1 cellular context compared by ENCODE assay signal in the genomic region with DNA sequence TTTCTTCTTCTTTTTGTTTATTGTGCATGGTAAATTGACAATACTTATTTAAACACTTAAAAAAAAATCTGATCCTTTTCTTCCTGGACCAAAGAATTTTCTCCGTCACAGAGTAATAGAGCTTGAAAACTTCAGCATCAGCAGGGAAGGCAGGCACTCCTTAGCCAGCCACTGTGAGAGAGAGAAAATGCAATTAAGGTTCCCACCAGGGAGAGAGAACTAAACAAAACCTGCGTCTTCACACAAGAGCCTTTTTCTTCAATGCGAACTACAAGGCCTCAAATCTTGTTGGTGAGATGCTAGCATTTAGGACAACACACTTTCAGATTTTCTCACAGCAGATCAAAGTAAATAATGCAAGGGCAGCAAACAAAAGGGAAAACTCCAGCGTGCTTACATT.
TF ChIP-seq lines count a peak whose summit lies in the region.

No MANE protein-coding gene starts in this region.

TF ChIP-seq in WTC11, 78 proteins besides CTCF, POLR2A, EP300 and RAD21 (continued from another document):
- TF ChIP-seq, protein P1, sequence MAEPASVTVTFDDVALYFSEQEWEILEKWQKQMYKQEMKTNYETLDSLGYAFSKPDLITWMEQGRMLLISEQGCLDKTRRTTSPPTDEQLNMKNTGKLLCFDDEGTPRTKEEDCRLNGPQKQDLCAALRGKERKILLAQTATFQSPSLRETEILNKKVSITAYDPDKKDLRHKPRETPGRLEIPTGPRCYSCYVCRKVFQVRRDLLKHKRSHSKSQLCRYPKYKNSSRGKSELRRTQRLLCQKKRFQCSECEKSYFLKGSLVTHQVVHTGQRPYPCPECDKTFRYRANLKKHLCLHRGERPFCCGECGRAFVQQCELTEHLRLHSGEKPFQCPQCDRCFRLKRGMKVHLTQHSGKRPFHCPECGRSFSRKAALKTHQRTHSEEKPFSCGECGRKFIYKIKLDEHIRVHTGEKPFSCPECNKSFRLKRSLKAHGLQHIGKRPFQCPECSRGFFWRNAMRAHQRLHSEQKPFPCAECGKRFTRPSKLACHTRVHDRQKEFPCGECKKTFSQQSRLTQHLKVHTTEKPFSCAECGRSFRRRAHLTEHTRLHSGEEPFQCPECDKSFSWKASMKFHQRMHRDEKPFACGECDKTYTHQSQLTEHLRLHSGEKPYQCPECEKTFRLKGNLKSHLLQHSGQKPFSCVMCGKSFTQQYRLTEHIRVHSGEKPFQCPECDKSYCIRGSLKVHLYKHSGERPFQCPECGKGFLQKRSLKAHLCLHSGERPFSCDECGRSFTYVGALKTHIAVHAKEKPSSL (CRISPR knock-in tag; conservative IDR thresholded peaks at IDR 0.05), result no peak
- TF ChIP-seq, protein P2, sequence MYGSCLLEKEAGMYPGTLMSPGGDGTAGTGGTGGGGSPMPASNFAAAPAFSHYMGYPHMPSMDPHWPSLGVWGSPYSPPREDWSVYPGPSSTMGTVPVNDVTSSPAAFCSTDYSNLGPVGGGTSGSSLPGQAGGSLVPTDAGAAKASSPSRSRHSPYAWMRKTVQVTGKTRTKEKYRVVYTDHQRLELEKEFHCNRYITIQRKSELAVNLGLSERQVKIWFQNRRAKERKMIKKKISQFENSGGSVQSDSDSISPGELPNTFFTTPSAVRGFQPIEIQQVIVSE (CRISPR knock-in tag; IDR thresholded peaks at IDR 0.05; ENCODE audit: borderline replicate concordance), result no peak
- no peak for TF ChIP-seq CREB1 (CRISPR knock-in tag; IDR thresholded peaks at IDR 0.05)
- no peak for TF ChIP-seq TP53 (CRISPR knock-in tag; IDR thresholded peaks at IDR 0.05)
- TF ChIP-seq, protein P3, sequence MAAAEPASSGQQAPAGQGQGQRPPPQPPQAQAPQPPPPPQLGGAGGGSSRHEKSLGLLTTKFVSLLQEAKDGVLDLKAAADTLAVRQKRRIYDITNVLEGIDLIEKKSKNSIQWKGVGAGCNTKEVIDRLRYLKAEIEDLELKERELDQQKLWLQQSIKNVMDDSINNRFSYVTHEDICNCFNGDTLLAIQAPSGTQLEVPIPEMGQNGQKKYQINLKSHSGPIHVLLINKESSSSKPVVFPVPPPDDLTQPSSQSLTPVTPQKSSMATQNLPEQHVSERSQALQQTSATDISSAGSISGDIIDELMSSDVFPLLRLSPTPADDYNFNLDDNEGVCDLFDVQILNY (CRISPR knock-in tag; IDR thresholded peaks at IDR 0.05), result no peak
- TF ChIP-seq, protein P4, sequence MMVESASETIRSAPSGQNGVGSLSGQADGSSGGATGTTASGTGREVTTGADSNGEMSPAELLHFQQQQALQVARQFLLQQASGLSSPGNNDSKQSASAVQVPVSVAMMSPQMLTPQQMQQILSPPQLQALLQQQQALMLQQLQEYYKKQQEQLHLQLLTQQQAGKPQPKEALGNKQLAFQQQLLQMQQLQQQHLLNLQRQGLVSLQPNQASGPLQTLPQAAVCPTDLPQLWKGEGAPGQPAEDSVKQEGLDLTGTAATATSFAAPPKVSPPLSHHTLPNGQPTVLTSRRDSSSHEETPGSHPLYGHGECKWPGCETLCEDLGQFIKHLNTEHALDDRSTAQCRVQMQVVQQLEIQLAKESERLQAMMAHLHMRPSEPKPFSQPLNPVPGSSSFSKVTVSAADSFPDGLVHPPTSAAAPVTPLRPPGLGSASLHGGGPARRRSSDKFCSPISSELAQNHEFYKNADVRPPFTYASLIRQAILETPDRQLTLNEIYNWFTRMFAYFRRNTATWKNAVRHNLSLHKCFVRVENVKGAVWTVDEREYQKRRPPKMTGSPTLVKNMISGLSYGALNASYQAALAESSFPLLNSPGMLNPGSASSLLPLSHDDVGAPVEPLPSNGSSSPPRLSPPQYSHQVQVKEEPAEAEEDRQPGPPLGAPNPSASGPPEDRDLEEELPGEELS (CRISPR knock-in tag; IDR thresholded peaks at IDR 0.05), result no peak
- TF ChIP-seq ELF4 (CRISPR knock-in tag; IDR thresholded peaks at IDR 0.05; ENCODE audit: low read depth), result no peak
- TF ChIP-seq, protein P5, sequence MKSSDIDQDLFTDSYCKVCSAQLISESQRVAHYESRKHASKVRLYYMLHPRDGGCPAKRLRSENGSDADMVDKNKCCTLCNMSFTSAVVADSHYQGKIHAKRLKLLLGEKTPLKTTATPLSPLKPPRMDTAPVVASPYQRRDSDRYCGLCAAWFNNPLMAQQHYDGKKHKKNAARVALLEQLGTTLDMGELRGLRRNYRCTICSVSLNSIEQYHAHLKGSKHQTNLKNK (CRISPR knock-in tag; IDR thresholded peaks at IDR 0.05), result no peak
- no peak for TF ChIP-seq HMGA2 (CRISPR knock-in tag; IDR thresholded peaks at IDR 0.05)
- TF ChIP-seq ATF1 (CRISPR knock-in tag; IDR thresholded peaks at IDR 0.05), result no peak
- TF ChIP-seq, protein P6, sequence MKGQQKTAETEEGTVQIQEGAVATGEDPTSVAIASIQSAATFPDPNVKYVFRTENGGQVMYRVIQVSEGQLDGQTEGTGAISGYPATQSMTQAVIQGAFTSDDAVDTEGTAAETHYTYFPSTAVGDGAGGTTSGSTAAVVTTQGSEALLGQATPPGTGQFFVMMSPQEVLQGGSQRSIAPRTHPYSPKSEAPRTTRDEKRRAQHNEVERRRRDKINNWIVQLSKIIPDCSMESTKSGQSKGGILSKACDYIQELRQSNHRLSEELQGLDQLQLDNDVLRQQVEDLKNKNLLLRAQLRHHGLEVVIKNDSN (CRISPR knock-in tag; IDR thresholded peaks at IDR 0.05), result no peak
- no peak for TF ChIP-seq RELA (CRISPR knock-in tag; IDR thresholded peaks at IDR 0.05; ENCODE audit: borderline replicate concordance)
